Comparison of ENCODE assay signal across 24 cellular contexts in the genomic region with DNA sequence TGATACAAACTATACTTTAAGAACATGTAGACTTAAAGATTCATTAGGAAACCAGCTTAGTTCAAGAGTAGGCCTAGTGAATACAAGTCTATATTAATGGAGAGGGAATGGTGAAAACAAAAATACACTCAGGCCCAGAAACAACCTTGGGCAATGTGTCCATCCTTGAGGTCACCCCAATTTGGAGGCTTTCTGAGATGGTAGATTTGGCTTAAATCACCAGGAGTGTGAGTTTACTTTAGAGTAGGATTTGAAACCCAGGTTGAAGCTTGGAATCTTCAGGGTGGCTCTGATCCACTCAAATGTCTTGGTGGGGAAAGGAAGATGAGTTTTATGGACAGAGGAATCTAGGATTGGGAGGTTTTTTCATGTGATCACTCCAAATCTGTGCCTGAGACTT. TPM values are rescaled to one million over a fixed set of nuclear protein-coding genes. Genes with fewer than 3 reads are reported as not detected.
A peak's percentile ranks its signal among the peaks of the same experiment; 100 is the strongest.
DNase-seq lines count a peak whose midpoint lies in the region; ATAC-seq and TF ChIP-seq lines count a peak whose summit lies in the region.
"Had no signal": no experiment of that assay in that cellular context is flagged by ENCODE, and none has a peak within 500 bp of the region (broad histone marks: within the 10 kb centered on the region; RNA-seq: fewer than 3 reads in every experiment).

No MANE protein-coding gene starts in this region.

- H3K36me3 ChIP-seq in A673 (ENCODE audit: insufficient read depth, low read length, poor library complexity, severe bottlenecking) (peaks cover 93% of the 10 kb centered on the region), OCI-LY3 (replicated peaks; ENCODE audit: low read depth, low read length) (peaks cover 76% of the 10 kb centered on the region)

- peaks cover 96% of the 10 kb centered on the region for H3K79me2 ChIP-seq in OCI-LY3 (ENCODE audit: low read length)

- H3K4me3 ChIP-seq in A673 (ENCODE audit: low read depth, low read length, poor library complexity, severe bottlenecking) (no peak overlapping the region), OCI-LY3 (ENCODE audit: low read length) (no peak overlapping the region)
- H3K4me3 ChIP-seq: HAP-1, SK-N-MC, thyroid gland had no signal

- H3K4me1 ChIP-seq in A673 (ENCODE audit: insufficient read depth, low read length, poor library complexity, severe bottlenecking) (peaks cover 88% of the 10 kb centered on the region), OCI-LY3 (ENCODE audit: low read length) (peaks cover 59% of the 10 kb centered on the region)
- H3K4me1 ChIP-seq: thyroid gland had no signal

- H4K20me1 ChIP-seq in OCI-LY3 (ENCODE audit: insufficient read depth, low read length), result peaks cover 64% of the 10 kb centered on the region

- H3K9me3 ChIP-seq in A673 (ENCODE audit: low read depth, low read length, poor library complexity, severe bottlenecking) (no peaks in the 10 kb centered on the region), OCI-LY3 (ENCODE audit: insufficient read depth, low read length) (no peaks in the 10 kb centered on the region)
- H3K9me3 ChIP-seq in CD4-positive, alpha-beta T cell (ENCODE audit: control insufficient read depth, low read length), result no peaks in the 10 kb centered on the region
- H3K9me3 ChIP-seq: HAP-1, thyroid gland had no signal

- H3K4me1 Mint-ChIP-seq in CD4-positive, alpha-beta T cell (ENCODE audit: low read depth), result peaks cover 97% of the 10 kb centered on the region
- H3K4me1 Mint-ChIP-seq in chondrocyte (ENCODE audit: low read depth) (peaks cover 39% of the 10 kb centered on the region), type B pancreatic cell (ENCODE audit: unreplicated experiment) (peaks cover 11% of the 10 kb centered on the region)

- no peak overlapping the region for H3K4me2 ChIP-seq in OCI-LY3 (ENCODE audit: low read length)

- H3K27ac ChIP-seq in A673 (ENCODE audit: low read depth, low read length, poor library complexity, severe bottlenecking) (peak overlapping the region; percentile 5), OCI-LY3 (ENCODE audit: low read length) (peak overlapping the region; percentile 17; the same call in 1 of the 2 replicates)
- H3K27ac ChIP-seq in CD4-positive, alpha-beta T cell (ENCODE audit: low read depth, low read length), result no peak overlapping the region
- H3K27ac ChIP-seq: thyroid gland, VCaP had no signal

- H3K27me3 Mint-ChIP-seq in CD4-positive, alpha-beta T cell, result no peaks in the 10 kb centered on the region
- H3K27me3 Mint-ChIP-seq in chondrocyte (ENCODE audit: low read depth) (no peaks in the 10 kb centered on the region), type B pancreatic cell (no peaks in the 10 kb centered on the region)
- H3K27me3 Mint-ChIP-seq: dendritic cell treated with granulocyte-macrophage colony-stimulating factor and Interleukin-4, amounts not matched to agents 40 ng/mL and 50 ng/mL, for 4 days; stimulated activated naive B cell treated with anti-CD40 and anti-IgM and Interleukin-4, amounts not matched to agents 10 μg/mL and 1 μg/mL and 100 μg/mL, for 72 hours had no signal

- POLR2A ChIA-PET in A673 (lab: Charles Lee; ENCODE audit: low non-redundant PET), result no interaction called here
- POLR2A ChIA-PET in CD4-positive, alpha-beta T cell (lab: Charles Lee), result interaction anchor here (1.1 to 3.9 kb wide), 3 partner anchors 10 to 19 kb away, joined by 3 to 53 read pairs (median 3); a partner anchor contains a TSS

- no peak for TF ChIP-seq CTCF in A673 (conservative IDR thresholded peaks at IDR 0.05; ENCODE audit: low read depth, low read length)
- no peak for TF ChIP-seq CTCF in CD4-positive, alpha-beta T cell (IDR thresholded peaks at IDR 0.05)
- TF ChIP-seq CTCF in OCI-LY3 (IDR thresholded peaks at IDR 0.05; ENCODE audit: low read depth, low read length), result no peak
- no peak for TF ChIP-seq CTCF in chondrocyte (IDR thresholded peaks at IDR 0.05)
- no peak for TF ChIP-seq CTCF in type B pancreatic cell (conservative IDR thresholded peaks at IDR 0.05)

- H3K9ac ChIP-seq in OCI-LY3 (ENCODE audit: low read length), result no peak overlapping the region

- CTCF ChIA-PET in A673 (lab: Charles Lee), result no interaction called here
- CTCF ChIA-PET in CD4-positive, alpha-beta T cell (lab: Charles Lee), result interaction anchor here (1.3 kb wide), 1 partner anchor 33 kb away, joined by 7 read pairs; no protein-coding TSS in a partner anchor

- in situ Hi-C loops in G401 (cut with HindIII; ENCODE audit: low sequenced_read_pairs), result no loop called here

- no peak for DNase-seq in A673 (ENCODE audit: low spot score)
- no peak for DNase-seq in CD4-positive, alpha-beta T cell
- DNase-seq in chondrocyte (ENCODE audit: low spot score), result no peak
- DNase-seq in HK-2 (ENCODE audit: unreplicated experiment), result no peak
- DNase-seq in G401 (ENCODE audit: low spot score), result no peak
- DNase-seq in type B pancreatic cell (ENCODE audit: extremely low spot score, unreplicated experiment), result no peak
- DNase-seq: AML-193; glutamatergic neuron; mammary epithelial cell; NCI-H187 treated with DMSO at 0.1 percent for 48 hours; NCI-H2227 treated with DMSO at 0.1 percent for 48 hours; RPMI8226; small intestine; stimulated activated naive B cell treated with anti-CD40 and anti-IgM and Interleukin-4, amounts not matched to agents 10 μg/mL and 1 μg/mL and 100 μg/mL, for 72 hours; thyroid gland had no signal

- no peak for ATAC-seq in CD4-positive, alpha-beta T cell (ENCODE audit: poor library complexity)
- ATAC-seq: stimulated activated naive B cell treated with anti-CD40 and anti-IgM and Interleukin-4, amounts not matched to agents 10 μg/mL and 1 μg/mL and 100 μg/mL, for 72 hours had no signal

- intact Hi-C loops in A673 (cut with micrococcal nuclease; ENCODE audit: unreplicated experiment), result no loop called here
- intact Hi-C loops in CD4-positive, alpha-beta T cell (cut with DNase I, micrococcal nuclease), result no loop called here

- H3K36me3 Mint-ChIP-seq in CD4-positive, alpha-beta T cell (ENCODE audit: low read depth), result peaks cover 99% of the 10 kb centered on the region
- H3K36me3 Mint-ChIP-seq in chondrocyte (ENCODE audit: low read depth), result peaks cover 48% of the 10 kb centered on the region
- H3K36me3 Mint-ChIP-seq in type B pancreatic cell, result peaks cover 82% of the 10 kb centered on the region

- no peak overlapping the region for H2AFZ ChIP-seq in OCI-LY3 (ENCODE audit: low read depth, low read length)

- H3K27ac Mint-ChIP-seq in CD4-positive, alpha-beta T cell, result peak overlapping the region; percentile 84
- H3K27ac Mint-ChIP-seq in chondrocyte (ENCODE audit: unreplicated experiment) (peak overlapping the region; percentile 32), type B pancreatic cell (no peak overlapping the region)
- H3K27ac Mint-ChIP-seq: activated T-helper 2 cell treated with anti-CD3 and anti-CD28 coated beads, Interferon-gamma antibody, Interleukin-2, Interleukin-4, amounts not matched to agents 10 μg/mL and 5 μg/mL and 100 μg/mL, durations not matched to agents 14 hours and 24 hours and 36 hours; dendritic cell treated with granulocyte-macrophage colony-stimulating factor and Interleukin-4, amounts not matched to agents 40 ng/mL and 50 ng/mL, for 4 days; stimulated activated naive B cell treated with anti-CD40 and anti-IgM and Interleukin-4, amounts not matched to agents 10 μg/mL and 1 μg/mL and 100 μg/mL, for 72 hours had no signal

- H3K27me3 ChIP-seq in A673 (replicated peaks; ENCODE audit: insufficient read depth, low read depth, low read length, poor library complexity) (no peaks in the 10 kb centered on the region), OCI-LY3 (ENCODE audit: low read depth, low read length) (no peaks in the 10 kb centered on the region)
- H3K27me3 ChIP-seq in CD4-positive, alpha-beta T cell (ENCODE audit: control insufficient read depth, insufficient read depth, low read length), result no peaks in the 10 kb centered on the region
- H3K27me3 ChIP-seq: thyroid gland had no signal

- H3K4me3 Mint-ChIP-seq in CD4-positive, alpha-beta T cell, result peak overlapping the region; percentile 12
- H3K4me3 Mint-ChIP-seq in chondrocyte (ENCODE audit: unreplicated experiment) (no peak overlapping the region), type B pancreatic cell (no peak overlapping the region)
- H3K4me3 Mint-ChIP-seq: dendritic cell treated with granulocyte-macrophage colony-stimulating factor and Interleukin-4, amounts not matched to agents 40 ng/mL and 50 ng/mL, for 4 days; stimulated activated naive B cell treated with anti-CD40 and anti-IgM and Interleukin-4, amounts not matched to agents 10 μg/mL and 1 μg/mL and 100 μg/mL, for 72 hours; T-helper 2 cell treated with Interferon-gamma antibody and Interleukin-4, amounts not matched to agents 5 μg/mL and 100 μg/mL, for 36 hours had no signal

- no TSS peak for BruUV-seq in A673 (replicated peaks; lab: Mats Ljungman, UMichigan)

- H3K9me3 Mint-ChIP-seq in CD4-positive, alpha-beta T cell, result no peaks in the 10 kb centered on the region
- H3K9me3 Mint-ChIP-seq in chondrocyte (ENCODE audit: low read depth), result no peaks in the 10 kb centered on the region
- no peaks in the 10 kb centered on the region for H3K9me3 Mint-ChIP-seq in type B pancreatic cell
- H3K9me3 Mint-ChIP-seq: activated T-helper 2 cell treated with anti-CD3 and anti-CD28 coated beads, Interferon-gamma antibody, Interleukin-2, Interleukin-4, amounts not matched to agents 10 μg/mL and 5 μg/mL and 100 μg/mL, durations not matched to agents 14 hours and 24 hours and 36 hours; dendritic cell treated with granulocyte-macrophage colony-stimulating factor and Interleukin-4, amounts not matched to agents 40 ng/mL and 50 ng/mL, for 4 days; stimulated activated naive B cell treated with anti-CD40 and anti-IgM and Interleukin-4, amounts not matched to agents 10 μg/mL and 1 μg/mL and 100 μg/mL, for 72 hours; T-helper 2 cell treated with Interferon-gamma antibody and Interleukin-4, amounts not matched to agents 5 μg/mL and 100 μg/mL, for 36 hours had no signal

RNA-seq across cellular contexts. Expression of a gene that starts 10.5 kb away (rescaled TPM):
- 1,201 and 1,223 TPM in 2 replicates for total RNA-seq in A673 (2021)
- 100 to 1,000 TPM; 559 to 605 TPM for total RNA-seq in CD4-positive, alpha-beta T cell
- total RNA-seq in chondrocyte, result 480 to 532 TPM (median 532 TPM) in 3 replicates
- total RNA-seq in G401 (2014; rRNA removed; shearing (Covaris generic)), result 1,406 and 1,548 TPM in 2 replicates
- 798 and 848 TPM in 2 replicates for total RNA-seq in type B pancreatic cell (ENCODE audit: low replicate concordance)

RNA-seq across cellular contexts. Expression of a gene that starts 42.5 kb away (rescaled TPM):
- 0.11 TPM in 1 of 2 replicates, not detected in the other for total RNA-seq in A673 (2021)
- under 1 TPM in 1 of 2 experiments, not detected in 1; 0.22 TPM for total RNA-seq in CD4-positive, alpha-beta T cell
- total RNA-seq in chondrocyte, result not detected in 3 replicates
- total RNA-seq in G401 (2014; rRNA removed; shearing (Covaris generic)), result not detected in 2 replicates
- total RNA-seq in type B pancreatic cell (ENCODE audit: low replicate concordance), result 0.26 TPM in 1 of 2 replicates, not detected in the other
- total RNA-seq: cardiac septum, mammary epithelial cell, renal cortical epithelial cell, thyroid gland had no signal
